9 cellular contexts compared by ENCODE assay signal in the genomic region with DNA sequence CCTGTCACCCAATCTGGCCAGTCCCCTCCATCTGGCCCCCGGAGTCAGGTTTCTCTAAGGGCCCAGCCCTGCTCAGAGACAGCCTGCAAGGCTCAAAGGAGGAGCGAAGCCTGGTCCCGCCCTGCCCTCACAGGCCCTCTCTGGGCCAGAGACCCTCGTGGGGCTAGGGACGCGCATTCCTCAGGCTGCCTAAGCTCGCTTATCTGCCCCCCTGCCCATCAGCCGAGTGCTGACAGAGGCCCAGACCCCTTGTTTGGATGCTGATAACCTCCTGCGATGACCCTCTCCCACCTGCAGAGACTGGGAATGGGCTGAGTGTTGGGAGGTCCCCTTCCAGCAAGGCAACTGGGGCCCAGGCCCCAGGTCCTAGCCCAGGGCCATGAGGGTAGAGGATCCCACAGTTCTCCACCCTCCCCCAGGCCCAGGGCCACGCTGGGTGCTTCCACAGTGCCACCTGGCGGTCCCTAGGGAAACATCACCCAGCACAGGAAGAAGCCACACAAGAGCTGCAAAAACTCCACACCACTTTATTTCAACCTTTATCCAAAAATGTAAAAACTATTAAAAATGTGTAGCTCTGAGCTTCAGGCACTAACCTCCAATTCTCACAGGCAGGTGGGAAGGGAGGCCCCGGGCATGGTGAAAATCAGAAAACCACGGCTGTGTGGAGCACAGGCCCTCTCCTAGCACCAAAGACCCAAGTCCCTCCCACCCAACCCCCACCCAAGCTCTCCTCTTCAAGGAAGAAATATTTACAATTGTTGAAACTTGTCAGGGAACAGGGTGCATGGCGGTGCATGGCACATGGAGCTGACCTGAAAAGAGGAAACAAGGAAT. TPM values are rescaled to one million over a fixed set of nuclear protein-coding genes. Genes with fewer than 3 reads are reported as not detected.
A peak's percentile ranks its signal among the peaks of the same experiment; 100 is the strongest.
DNase-seq lines count a peak whose midpoint lies in the region; ATAC-seq lines count a peak whose summit lies in the region.
"Had no signal": no experiment of that assay in that cellular context is flagged by ENCODE, and none has a peak within 500 bp of the region (broad histone marks: within the 10 kb centered on the region; RNA-seq: fewer than 3 reads in every experiment).

No MANE protein-coding gene starts in this region.

- no peaks in the 10 kb centered on the region for H3K9me3 ChIP-seq in MG63

- no peaks in the 10 kb centered on the region for H3K27me3 ChIP-seq in MG63

- no peak for ATAC-seq in HG03378 (IDR thresholded peaks at IDR 0.05; ENCODE audit: unreplicated experiment)

- no peak overlapping the region for H3K4me3 ChIP-seq in MG63

- H3K36me3 ChIP-seq in MG63 = peaks cover 30% of the 10 kb centered on the region

- DNase-seq in NCI-H2081 (lab: John Stamatoyannopoulos, UW) (peak; percentile 46 to 59), NCI-H2081 treated with DMSO at 0.1 percent for 48 hours (lab: John Stamatoyannopoulos, UW) (no peak), MG63 (peak; percentile 53), T-helper 2 cell (peak; percentile 46 to 74 (median 57)), anterior cingulate cortex (lab: John Stamatoyannopoulos, UW) (peak in 50 of 58 donors; percentile 5 to 68 (median 40)), hypothalamus (lab: John Stamatoyannopoulos, UW) (peak in 44 of 51 donors; percentile 4 to 74 (median 38))
- peak; percentile 56 to 67 for DNase-seq in stimulated activated CD4-positive, alpha-beta T cell treated with anti-CD3 and anti-CD28 coated beads, Interleukin-12 subunit alpha, Interleukin-12 subunit beta, amount 100 ng/mL, for 24 hours (ENCODE audit: low read depth in 2 of 2)

RNA-seq across cellular contexts. Expression of gene NPM3, which starts 2.2 kb away (rescaled TPM):
- total RNA-seq in MG63 (2014; rRNA removed; shearing (Covaris generic); ENCODE audit: low replicate concordance) = 30.8 and 87.3 TPM in 2 replicates

RNA-seq across cellular contexts. Expression of gene FGF8, which starts 5.1 kb away (rescaled TPM):
- total RNA-seq in MG63 (2014; rRNA removed; shearing (Covaris generic); ENCODE audit: low replicate concordance) = not detected in 2 replicates
- total RNA-seq: temporal lobe had no signal

RNA-seq across cellular contexts. Expression of gene OGA, which starts 37.2 kb away (rescaled TPM):
- total RNA-seq in MG63 (2014; rRNA removed; shearing (Covaris generic); ENCODE audit: low replicate concordance) = 31.3 and 66.7 TPM in 2 replicates
